Comparison of ENCODE assay signal across 17 cellular contexts in genomic region chr6:168554472-168554871, GRCh38.
"Had no signal": no experiment of that assay in that cellular context is flagged by ENCODE, and none has a peak within 500 bp of the region (broad histone marks: within the 10 kb centered on the region; RNA-seq: fewer than 3 reads in every experiment).

No MANE protein-coding gene starts in this region.

- H3K9me3 ChIP-seq: esophagus muscularis mucosa, gastrocnemius medialis, psoas muscle, transverse colon had no signal

- H3K4me3 ChIP-seq: esophagus muscularis mucosa, gastrocnemius medialis, psoas muscle, transverse colon had no signal

- DNase-seq: cerebellar nuclear complex; effector memory CD8-positive, alpha-beta T cell; gastrocnemius medialis; kidney; left cardiac atrium; mesendoderm; naive B cell; psoas muscle; retina; small intestine; stimulated activated CD4-positive, alpha-beta T cell treated with anti-CD3 and anti-CD28 coated beads, Interleukin-12 subunit alpha, Interleukin-12 subunit beta, amount 100 ng/mL, for 4 hours; stimulated activated CD4-positive, alpha-beta T cell treated with anti-CD3 and anti-CD28 coated beads, Interleukin-2, amount 100 ng/mL, for 48 hours; stimulated activated naive CD4-positive, alpha-beta T cell treated with Interleukin-2 at 50 U/mL for 16 hours; transverse colon had no signal

- H3K27me3 ChIP-seq: esophagus muscularis mucosa, gastrocnemius medialis, transverse colon had no signal

- H3K27ac ChIP-seq: epithelial cell of prostate, esophagus muscularis mucosa, gastrocnemius medialis, psoas muscle, transverse colon had no signal

- H3K36me3 ChIP-seq: gastrocnemius medialis, transverse colon had no signal

- FAIRE-seq: colon, kidney, small intestine had no signal

- H3K4me1 ChIP-seq: esophagus muscularis mucosa, gastrocnemius medialis, psoas muscle, transverse colon had no signal

- ATAC-seq: effector memory CD8-positive, alpha-beta T cell; gastrocnemius medialis; psoas muscle had no signal
